Comparison of ENCODE assay signal across 18 cellular contexts in the genomic region with DNA sequence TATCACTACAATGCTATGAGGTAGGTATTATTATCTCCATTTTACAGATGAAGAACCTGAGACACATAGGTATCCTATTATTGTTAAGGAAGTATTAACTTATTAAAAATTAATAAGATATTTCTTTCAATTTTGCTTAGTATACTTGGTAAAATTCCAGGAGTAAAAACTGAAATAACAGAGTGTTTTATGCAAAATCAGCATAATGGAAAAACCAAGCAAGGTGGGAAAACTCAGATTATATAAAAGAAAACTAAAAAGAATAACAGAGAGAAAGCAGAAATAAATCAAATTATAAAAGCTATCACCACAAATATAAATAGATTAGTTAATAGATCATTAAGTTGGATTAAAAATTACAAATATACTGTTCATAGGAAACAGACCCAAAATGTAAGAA.
"Had no signal": no experiment of that assay in that cellular context is flagged by ENCODE, and none has a peak within 500 bp of the region (broad histone marks: within the 10 kb centered on the region; RNA-seq: fewer than 3 reads in every experiment).

No MANE protein-coding gene starts in this region.

- FAIRE-seq: urothelium cell line had no signal

- H3K79me2 ChIP-seq: parathyroid adenoma had no signal

- H3K27me3 ChIP-seq: tibial nerve, upper lobe of left lung had no signal

- H3K9me3 ChIP-seq: lower lobe of right lung, neutrophil, spleen, thoracic aorta, tibial nerve, upper lobe of left lung had no signal

- H3K4me1 Mint-ChIP-seq: immature natural killer cell; naive thymus-derived CD8-positive, alpha-beta T cell; stimulated activated naive B cell treated with anti-CD40 and anti-IgM and Interleukin-4, amounts not matched to agents 10 μg/mL and 1 μg/mL and 100 μg/mL, for 72 hours had no signal

- H3K36me3 Mint-ChIP-seq: immature natural killer cell; naive thymus-derived CD8-positive, alpha-beta T cell; stimulated activated naive B cell treated with anti-CD40 and anti-IgM and Interleukin-4, amounts not matched to agents 10 μg/mL and 1 μg/mL and 100 μg/mL, for 72 hours had no signal

- ATAC-seq: left ventricle myocardium superior; lower lobe of right lung; naive thymus-derived CD8-positive, alpha-beta T cell; sciatic nerve; stimulated activated naive B cell treated with anti-CD40 and anti-IgM and Interleukin-4, amounts not matched to agents 10 μg/mL and 1 μg/mL and 100 μg/mL, for 72 hours had no signal

- H3K4me3 Mint-ChIP-seq: immature natural killer cell; naive thymus-derived CD8-positive, alpha-beta T cell; stimulated activated naive B cell treated with anti-CD40 and anti-IgM and Interleukin-4, amounts not matched to agents 10 μg/mL and 1 μg/mL and 100 μg/mL, for 72 hours; stimulated activated naive CD8-positive, alpha-beta T cell treated with anti-CD3 and anti-CD28 coated beads, Interleukin-15, Interleukin-2, amounts not matched to agents 100 ng/mL and 50 ng/mL, for 24 hours had no signal

- H3K36me3 ChIP-seq: lower lobe of right lung, neutrophil, spleen, thoracic aorta, tibial nerve, upper lobe of left lung had no signal

- H3K9me3 Mint-ChIP-seq: naive thymus-derived CD8-positive, alpha-beta T cell; stimulated activated naive CD8-positive, alpha-beta T cell treated with anti-CD3 and anti-CD28 coated beads, Interleukin-15, Interleukin-2, amounts not matched to agents 100 ng/mL and 50 ng/mL, for 24 hours had no signal

- H3K27ac ChIP-seq: lower lobe of right lung, neutrophil, parathyroid adenoma, spleen, thoracic aorta, upper lobe of left lung had no signal

- H3K4me1 ChIP-seq: lower lobe of right lung, parathyroid adenoma, upper lobe of left lung had no signal

- H3K4me3 ChIP-seq: coronary artery, lower lobe of right lung, spleen, thoracic aorta, tibial nerve, upper lobe of left lung had no signal

- H2AFZ ChIP-seq: parathyroid adenoma had no signal

- H3K9ac ChIP-seq: parathyroid adenoma had no signal

- DNase-seq: effector memory CD4-positive, alpha-beta T cell; hypothalamus; immature natural killer cell; left ventricle myocardium superior; lower lobe of right lung; naive thymus-derived CD8-positive, alpha-beta T cell; spleen; stimulated activated naive B cell treated with anti-CD40 and anti-IgM and Interleukin-4, amounts not matched to agents 10 μg/mL and 1 μg/mL and 100 μg/mL, for 72 hours; upper lobe of left lung had no signal

- H3K27ac Mint-ChIP-seq: immature natural killer cell; naive thymus-derived CD8-positive, alpha-beta T cell; progenitor cell of endocrine pancreas; stimulated activated naive B cell treated with anti-CD40 and anti-IgM and Interleukin-4, amounts not matched to agents 10 μg/mL and 1 μg/mL and 100 μg/mL, for 72 hours; stimulated activated naive CD8-positive, alpha-beta T cell treated with anti-CD3 and anti-CD28 coated beads, Interleukin-15, Interleukin-2, amounts not matched to agents 100 ng/mL and 50 ng/mL, for 24 hours had no signal
